31 cellular contexts compared by ENCODE assay signal in the genomic region with DNA sequence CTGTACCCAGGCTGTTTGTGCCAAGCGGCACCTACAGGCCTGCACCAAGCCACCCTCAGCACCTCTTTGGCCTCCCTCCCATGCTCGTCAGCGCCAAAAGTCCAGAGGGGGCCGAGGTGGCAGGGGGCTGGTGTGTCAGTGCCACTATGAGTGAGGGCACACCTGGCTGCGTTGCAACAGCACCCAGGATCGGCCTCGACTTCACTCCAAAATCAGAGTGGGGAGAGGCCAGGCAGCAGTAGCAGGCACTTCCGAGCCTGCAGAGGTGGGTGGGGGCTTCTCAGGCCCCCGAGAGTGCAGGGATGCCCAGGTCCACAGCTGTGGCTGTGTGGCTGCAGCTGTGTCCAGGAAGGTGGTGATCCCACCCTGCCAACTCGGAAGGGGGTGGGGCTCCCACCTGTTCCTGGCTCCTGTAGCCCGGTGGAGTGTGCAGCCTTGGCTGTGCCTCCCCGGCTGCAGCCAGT.
"Had no signal": no experiment of that assay in that cellular context is flagged by ENCODE, and none has a peak within 500 bp of the region (broad histone marks: within the 10 kb centered on the region; RNA-seq: fewer than 3 reads in every experiment).

No MANE protein-coding gene starts in this region.

- H3K27me3 ChIP-seq: body of pancreas, breast epithelium, MG63 had no signal

- H3K9me3 ChIP-seq: body of pancreas, MG63 had no signal

- H3K4me1 ChIP-seq: body of pancreas, breast epithelium had no signal

- H3K4me3 Mint-ChIP-seq: activated CD4-positive, alpha-beta memory T cell treated with anti-CD3 and anti-CD28 coated beads, Interleukin-2, amount 10 ng/mL, durations not matched to agents 7 days and 5 days; activated naive CD4-positive, alpha-beta T cell treated with anti-CD3 and anti-CD28 coated beads, Interleukin-2, amount 50 U/mL, for 24 hours; activated naive CD8-positive, alpha-beta T cell treated with anti-CD3 and anti-CD28 coated beads, Interleukin-2, amount 10 ng/mL, durations not matched to agents 7 days and 5 days; activated T-cell treated with anti-CD3 and anti-CD28 coated beads, Interleukin-2, amount 50 U/mL, for 72 hours; activated T-helper 17 cell treated with anti-CD3 and anti-CD28 coated beads, Interleukin-2, amount 50 U/mL, for 72 hours; IgD-negative memory B cell had no signal

- H3K4me3 ChIP-seq: body of pancreas, breast epithelium, MG63, PC-9 had no signal

- H3K27ac Mint-ChIP-seq: activated CD4-positive, alpha-beta memory T cell treated with anti-CD3 and anti-CD28 coated beads, Interleukin-2, amount 10 ng/mL, durations not matched to agents 7 days and 5 days; activated naive CD4-positive, alpha-beta T cell treated with anti-CD3 and anti-CD28 coated beads, Interleukin-2, amount 50 U/mL, for 24 hours; activated naive CD8-positive, alpha-beta T cell treated with anti-CD3 and anti-CD28 coated beads, Interleukin-2, amount 10 ng/mL, durations not matched to agents 7 days and 5 days; activated T-cell treated with anti-CD3 and anti-CD28 coated beads, Interleukin-2, amount 50 U/mL, for 72 hours; activated T-helper 17 cell treated with anti-CD3 and anti-CD28 coated beads, Interleukin-2, amount 50 U/mL, for 72 hours had no signal

- DNase-seq: activated CD4-positive, alpha-beta memory T cell treated with anti-CD3 and anti-CD28 coated beads, Interleukin-2, amount 10 ng/mL, durations not matched to agents 7 days and 5 days; activated CD4-positive, alpha-beta T cell treated with anti-CD3 and anti-CD28 coated beads for 1 hour; activated CD4-positive, alpha-beta T cell treated with anti-CD3 and anti-CD28 coated beads for 48 hours; activated CD4-positive, CD25-positive, alpha-beta regulatory T cell; activated CD8-positive, alpha-beta memory T cell treated with anti-CD3 and anti-CD28 coated beads for 24 hours; activated effector memory CD4-positive, alpha-beta T cell treated with anti-CD3 and anti-CD28 coated beads, Interleukin-2, amount 50 U/mL, for 16 hours; activated naive CD4-positive, alpha-beta T cell; activated naive CD8-positive, alpha-beta T cell treated with anti-CD3 and anti-CD28 coated beads, Interleukin-2, amount 10 ng/mL, durations not matched to agents 7 days and 5 days; activated T-cell treated with anti-CD3 and anti-CD28 coated beads, Interleukin-2, amount 50 U/mL, for 1 hour; activated T-cell treated with anti-CD3 and anti-CD28 coated beads, Interleukin-2, amount 50 U/mL, for 72 hours; amygdala; body of pancreas; Kasumi-1; KG1; MG63; NCI-H1048; NCI-H1694; NCI-H2081 treated with DMSO at 0.1 percent for 48 hours; NCI-H510A; NCI-H526 treated with DMSO at 0.1 percent for 48 hours; PC-9; SHP77 treated with DMSO at 0.1 percent for 48 hours; T-helper 1 cell; T-helper 2 cell; T-helper 9 cell had no signal

- ATAC-seq: activated T-cell treated with anti-CD3 and anti-CD28 coated beads, Interleukin-2, amount 50 U/mL, for 72 hours; activated T-helper 17 cell treated with anti-CD3 and anti-CD28 coated beads, Interleukin-2, amount 50 U/mL, for 72 hours; body of pancreas; SK-N-SH treated with all-trans-retinoic acid at 6 μM for 48 hours had no signal

- H3K27me3 Mint-ChIP-seq: activated CD4-positive, alpha-beta memory T cell treated with anti-CD3 and anti-CD28 coated beads, Interleukin-2, amount 10 ng/mL, durations not matched to agents 7 days and 5 days; activated naive CD4-positive, alpha-beta T cell treated with anti-CD3 and anti-CD28 coated beads, Interleukin-2, amount 50 U/mL, for 24 hours; activated naive CD8-positive, alpha-beta T cell treated with anti-CD3 and anti-CD28 coated beads, Interleukin-2, amount 10 ng/mL, durations not matched to agents 7 days and 5 days; activated T-helper 17 cell treated with anti-CD3 and anti-CD28 coated beads, Interleukin-2, amount 50 U/mL, for 72 hours; IgD-negative memory B cell had no signal

- H3K9me3 Mint-ChIP-seq: activated naive CD4-positive, alpha-beta T cell treated with anti-CD3 and anti-CD28 coated beads, Interleukin-2, amount 50 U/mL, for 24 hours had no signal

- H3K27ac ChIP-seq: body of pancreas, breast epithelium, PC-9, VCaP had no signal

- H3K4me1 Mint-ChIP-seq: activated CD4-positive, alpha-beta memory T cell treated with anti-CD3 and anti-CD28 coated beads, Interleukin-2, amount 10 ng/mL, durations not matched to agents 7 days and 5 days; activated naive CD8-positive, alpha-beta T cell treated with anti-CD3 and anti-CD28 coated beads, Interleukin-2, amount 10 ng/mL, durations not matched to agents 7 days and 5 days; activated T-helper 17 cell treated with anti-CD3 and anti-CD28 coated beads, Interleukin-2, amount 50 U/mL, for 72 hours had no signal

- H3K36me3 ChIP-seq: breast epithelium, MG63 had no signal
